ENCODE assay signal across 1 cellular context in genomic region chr20:32485126-32485769, GRCh38.
A peak's percentile ranks its signal among the peaks of the same experiment; 100 is the strongest.
TF ChIP-seq lines count a peak whose summit lies in the region.

No MANE protein-coding gene starts in this region.

TF ChIP-seq in SK-N-SH, 30 proteins besides CTCF, POLR2A, EP300 and RAD21 (continued from another document):
- TF ChIP-seq PBX3 (IDR thresholded peaks at IDR 0.05) (peak; percentile 43), POLR2AphosphoS5 (IDR thresholded peaks at IDR 0.05; ENCODE audit: low read depth, low read length) (no peak), MXI1 (IDR thresholded peaks at IDR 0.05; ENCODE audit: low read depth, low read length) (peak; percentile 82; the same call in 1 of the 2 replicates), MEF2A (IDR thresholded peaks at IDR 0.05; ENCODE audit: borderline replicate concordance, low read depth) (no peak), SMC3 (IDR thresholded peaks at IDR 0.05; ENCODE audit: low read depth, low read length) (peak; percentile 53), FOXM1 (IDR thresholded peaks at IDR 0.05; ENCODE audit: low read depth) (no peak), YY1 (IDR thresholded peaks at IDR 0.05; ENCODE audit: low read depth) (no peak), NRF1 (IDR thresholded peaks at IDR 0.05; ENCODE audit: low read depth, low read length) (no peak), RCOR1 (IDR thresholded peaks at IDR 0.05; ENCODE audit: low read length) (no peak; the same call in 1 of the 2 replicates), GABPA (IDR thresholded peaks at IDR 0.05; ENCODE audit: low read depth) (no peak), SIN3A (IDR thresholded peaks at IDR 0.05; ENCODE audit: borderline replicate concordance, low read depth, low read length) (no peak), GATA2 (CRISPR knock-in tag; IDR thresholded peaks at IDR 0.05) (no peak), JUND (IDR thresholded peaks at IDR 0.05) (no peak), ELF1 (IDR thresholded peaks at IDR 0.05) (0 out of 2 replicates have a peak, but pooled peaks have one; percentile 14), FOXJ3 (CRISPR knock-in tag; IDR thresholded peaks at IDR 0.05) (no peak), ZBTB33 (IDR thresholded peaks at IDR 0.05; ENCODE audit: borderline replicate concordance, low read depth) (no peak), NFIC (IDR thresholded peaks at IDR 0.05; ENCODE audit: borderline replicate concordance) (no peak), REST (IDR thresholded peaks at IDR 0.05; ENCODE audit: low read depth, low read length) (no peak), USF2 (IDR thresholded peaks at IDR 0.05; ENCODE audit: borderline replicate concordance, low read depth, low read length) (no peak), RFX5 (IDR thresholded peaks at IDR 0.05; ENCODE audit: low read length) (peak; percentile 22; the same call in 1 of the 2 replicates), RXRA (IDR thresholded peaks at IDR 0.05; ENCODE audit: borderline replicate concordance, low read depth) (no peak), FOSL2 (IDR thresholded peaks at IDR 0.05; ENCODE audit: borderline replicate concordance, low read depth) (0 out of 2 replicates have a peak, but pooled peaks have one; percentile 8), MAX (IDR thresholded peaks at IDR 0.05; ENCODE audit: low read depth) (peak; percentile 40; the same call in 1 of the 2 replicates)
